Comparison of ENCODE assay signal across 1 cellular context in genomic region chr2:3280683-3281520, GRCh38.
TF ChIP-seq lines count a peak whose summit lies in the region.

No MANE protein-coding gene starts in this region.

TF ChIP-seq in H1, 55 proteins besides CTCF, POLR2A, EP300 and RAD21:
- TF ChIP-seq ASH2L (IDR thresholded peaks at IDR 0.05; ENCODE audit: low read length) (no peak), MAFK (IDR thresholded peaks at IDR 0.05; ENCODE audit: low read depth, low read length) (no peak), SIN3A (conservative IDR thresholded peaks at IDR 0.05 in 1 of 2, IDR thresholded peaks at IDR 0.05 in 1 of 2; ENCODE audit: low read depth in 1 of 2, low read length in 2 of 2) (no peak), BACH1 (IDR thresholded peaks at IDR 0.05; ENCODE audit: low read length) (no peak)
